14 cellular contexts compared by ENCODE assay signal in genomic region chr12:12088147-12088546, GRCh38. TPM values are rescaled to one million over a fixed set of nuclear protein-coding genes. Genes with fewer than 3 reads are reported as not detected.
DNase-seq lines count a peak whose midpoint lies in the region; ATAC-seq and TF ChIP-seq lines count a peak whose summit lies in the region.
"Had no signal": no experiment of that assay in that cellular context is flagged by ENCODE, and none has a peak within 500 bp of the region (broad histone marks: within the 10 kb centered on the region; RNA-seq: fewer than 3 reads in every experiment).

No MANE protein-coding gene starts in this region.

- H3K27me3 ChIP-seq in H9 (ENCODE audit: insufficient read depth, low read length) (no peaks in the 10 kb centered on the region), endodermal cell (ENCODE audit: control insufficient read depth, insufficient read depth, low read length, poor library complexity, severe bottlenecking) (no peaks in the 10 kb centered on the region), right cardiac atrium (ENCODE audit: control insufficient read depth, insufficient read depth) (no peaks in the 10 kb centered on the region), left ventricle myocardium inferior (ENCODE audit: low read depth) (peaks cover 9% of the 10 kb centered on the region)
- H3K27me3 ChIP-seq: BE2C had no signal

- no peak overlapping the region for H2BK15ac ChIP-seq in H9 (ENCODE audit: low read depth, low read length)

- H2BK20ac ChIP-seq in H9 (ENCODE audit: low read depth, low read length, poor library complexity, severe bottlenecking), result no peak overlapping the region

- H3K36me3 Mint-ChIP-seq in H9 (ENCODE audit: insufficient read depth in 1 of 3, low read depth in 3 of 3), result peaks cover 0 to 2% (median 0%) of the 10 kb centered on the region in 3 experiments; a peak in 1 of 7 replicates
- H3K36me3 Mint-ChIP-seq in endodermal cell (ENCODE audit: low read depth), result peaks cover 19% of the 10 kb centered on the region
- H3K36me3 Mint-ChIP-seq in osteocyte (ENCODE audit: unreplicated experiment), result peaks cover 1% of the 10 kb centered on the region
- H3K36me3 Mint-ChIP-seq: CD4-positive, alpha-beta memory T cell had no signal

- TF ChIP-seq CTCF in H9 (conservative IDR thresholded peaks at IDR 0.05) (no peak), endodermal cell (conservative IDR thresholded peaks at IDR 0.05) (no peak), osteocyte (IDR thresholded peaks at IDR 0.05) (no peak), left ventricle myocardium inferior (IDR thresholded peaks at IDR 0.05; ENCODE audit: borderline replicate concordance) (no peak)

- peak; percentile 20 for DNase-seq in H9
- peak; percentile 80 for DNase-seq in NCI-H526 treated with DMSO at 0.1 percent for 48 hours (lab: John Stamatoyannopoulos, UW)
- DNase-seq in endodermal cell, result peak; percentile 41
- peak; percentile 68 for DNase-seq in osteocyte (ENCODE audit: extremely low spot score, unreplicated experiment)
- DNase-seq in GM19240 (ENCODE audit: insufficient read length, low spot score), result no peak
- no peak for DNase-seq in right cardiac atrium
- no peak for DNase-seq in left ventricle myocardium inferior
- no peak for DNase-seq in AML-193 (lab: John Stamatoyannopoulos, UW)
- DNase-seq: BE2C; CD4-positive, alpha-beta memory T cell; DMS53; GF-D8 had no signal

- H3K4me1 Mint-ChIP-seq in H9, result peaks cover 30 to 36% of the 10 kb centered on the region in 2 experiments
- peaks cover 19% of the 10 kb centered on the region for H3K4me1 Mint-ChIP-seq in endodermal cell
- peaks cover 40% of the 10 kb centered on the region for H3K4me1 Mint-ChIP-seq in osteocyte (ENCODE audit: unreplicated experiment)
- H3K4me1 Mint-ChIP-seq: CD4-positive, alpha-beta memory T cell had no signal

- H3K36me3 ChIP-seq in endodermal cell (ENCODE audit: control insufficient read depth, insufficient read depth, low read length), result no peaks in the 10 kb centered on the region
- H3K36me3 ChIP-seq in left ventricle myocardium inferior, result no peaks in the 10 kb centered on the region
- H3K36me3 ChIP-seq: BE2C had no signal

- no peak overlapping the region for H2BK120ac ChIP-seq in H9 (ENCODE audit: low read depth, low read length, poor library complexity, severe bottlenecking)

- no peak for ATAC-seq in right cardiac atrium
- ATAC-seq: K562 had no signal

- H3K23ac ChIP-seq in H9 (ENCODE audit: insufficient read length, low read depth, low read length), result no peak overlapping the region

- H3K4me1 ChIP-seq in H9 (ENCODE audit: insufficient read depth, low read length) (peaks cover 10% of the 10 kb centered on the region; the same call in 1 of the 2 replicates), endodermal cell (ENCODE audit: control insufficient read depth, insufficient read depth, low read length) (no peaks in the 10 kb centered on the region), right cardiac atrium (ENCODE audit: control insufficient read depth, insufficient read depth, low read length) (no peaks in the 10 kb centered on the region), left ventricle myocardium inferior (peaks cover 4% of the 10 kb centered on the region)

- H2AFZ ChIP-seq in H9 (ENCODE audit: low read length), result no peak overlapping the region

- WGBS in H9 (ENCODE audit: extremely low coverage, insufficient read length, low lambda C conversion rate), result no CpG with 5 or more reads among the region's 10 CpGs
- WGBS in endodermal cell (ENCODE audit: insufficient coverage in 1 of 2, insufficient read length in 1 of 2), 2 experiments, result 78 to 93% methylated on average over 7 to 10 of the region's 10 CpGs
- 93% methylated on average over 10 of the region's 10 CpGs for WGBS in right cardiac atrium

- H4K5ac ChIP-seq in H9 (ENCODE audit: insufficient read length, low read depth, low read length), result no peak overlapping the region

- H2BK12ac ChIP-seq in H9 (ENCODE audit: insufficient read length, low read depth, low read length), result peak overlapping the region; percentile 4

- H3T11ph ChIP-seq in H9 (ENCODE audit: low read length), result no peak overlapping the region

- no peaks in the 10 kb centered on the region for H3K9me3 Mint-ChIP-seq in H9
- H3K9me3 Mint-ChIP-seq in endodermal cell, result no peaks in the 10 kb centered on the region
- H3K9me3 Mint-ChIP-seq in osteocyte (ENCODE audit: unreplicated experiment), result no peaks in the 10 kb centered on the region
- H3K9me3 Mint-ChIP-seq: CD4-positive, alpha-beta memory T cell had no signal

- H3K27ac Mint-ChIP-seq in H9 (peak overlapping the region in 2 of 3 experiments; percentile 29; a peak in 2 of 7 replicates), endodermal cell (no peak overlapping the region), osteocyte (ENCODE audit: unreplicated experiment) (no peak overlapping the region)

- intact Hi-C loops in right cardiac atrium (cut with DNase I), result no loop called here
- intact Hi-C loops in left ventricle myocardium inferior (cut with micrococcal nuclease), result no loop called here

- H3K27me3 Mint-ChIP-seq in H9 (ENCODE audit: low read depth) (no peaks in the 10 kb centered on the region), endodermal cell (ENCODE audit: insufficient read depth) (no peaks in the 10 kb centered on the region), osteocyte (ENCODE audit: unreplicated experiment) (no peaks in the 10 kb centered on the region)

- H3K4me2 ChIP-seq in H9 (ENCODE audit: insufficient read depth, insufficient read length, low read length), result no peak overlapping the region

- no peak overlapping the region for H3K14ac ChIP-seq in H9 (ENCODE audit: insufficient read depth, low read length)

- no peak overlapping the region for H3K4ac ChIP-seq in H9 (ENCODE audit: low read depth, low read length)

- H3K9ac ChIP-seq in H9 (ENCODE audit: extremely low read depth, insufficient read length, low read length) (no peak overlapping the region), endodermal cell (ENCODE audit: extremely low read depth, low read length, poor library complexity, severe bottlenecking) (no peak overlapping the region)

- no peaks in the 10 kb centered on the region for H3K79me1 ChIP-seq in H9 (ENCODE audit: insufficient read depth, low read depth, low read length, poor library complexity, severe bottlenecking)

- H3K56ac ChIP-seq in H9 (ENCODE audit: insufficient read length, low read depth, low read length), result no peak overlapping the region

- H4K8ac ChIP-seq in H9 (replicated peaks; ENCODE audit: insufficient read length, low read depth, low read length), result no peak overlapping the region

- no peaks in the 10 kb centered on the region for H4K20me1 ChIP-seq in H9 (ENCODE audit: control insufficient read depth, insufficient read depth, insufficient read length)

- no peak overlapping the region for H3K4me3 Mint-ChIP-seq in H9
- no peak overlapping the region for H3K4me3 Mint-ChIP-seq in endodermal cell
- no peak overlapping the region for H3K4me3 Mint-ChIP-seq in osteocyte (ENCODE audit: unreplicated experiment)
- H3K4me3 Mint-ChIP-seq: CD4-positive, alpha-beta memory T cell had no signal

- H3K27ac ChIP-seq in H9 (ENCODE audit: insufficient read length, low read depth, low read length) (no peak overlapping the region), endodermal cell (ENCODE audit: low read depth, low read length) (no peak overlapping the region), right cardiac atrium (ENCODE audit: low read length) (no peak overlapping the region), left ventricle myocardium inferior (replicated peaks) (no peak overlapping the region)
- H3K27ac ChIP-seq: C4-2B had no signal

- H3K4me3 ChIP-seq in endodermal cell (ENCODE audit: low read length), result no peak overlapping the region
- no peak overlapping the region for H3K4me3 ChIP-seq in right cardiac atrium (ENCODE audit: low read length)
- H3K4me3 ChIP-seq in left ventricle myocardium inferior, result no peak overlapping the region
- H3K4me3 ChIP-seq: K562 had no signal

- no peaks in the 10 kb centered on the region for H3K79me2 ChIP-seq in H9 (ENCODE audit: insufficient read depth, low read length)

- no peaks in the 10 kb centered on the region for H3K23me2 ChIP-seq in H9 (ENCODE audit: insufficient read length, low read depth, low read length, poor library complexity, severe bottlenecking)

- H3K18ac ChIP-seq in H9 (ENCODE audit: insufficient read length, low read depth, low read length), result no peak overlapping the region

- H2AK5ac ChIP-seq in H9 (ENCODE audit: insufficient read length, low read length), result no peak overlapping the region

- H3K9me3 ChIP-seq in H9 (ENCODE audit: control insufficient read depth, low read depth, low read length) (no peaks in the 10 kb centered on the region), endodermal cell (ENCODE audit: control insufficient read depth, low read length) (no peaks in the 10 kb centered on the region), right cardiac atrium (ENCODE audit: control insufficient read depth, low read length) (no peaks in the 10 kb centered on the region), left ventricle myocardium inferior (replicated peaks) (no peaks in the 10 kb centered on the region)
- H3K9me3 ChIP-seq: BE2C had no signal

- no peak overlapping the region for H4K91ac ChIP-seq in H9 (ENCODE audit: insufficient read length, low read depth, low read length)

- no peak overlapping the region for H2BK5ac ChIP-seq in H9 (ENCODE audit: insufficient read length, low read length)

RNA-seq across cellular contexts. Expression of gene BCL2L14, which starts 17.4 kb away (rescaled TPM):
- 0.28 and 0.42 TPM in 2 replicates for total RNA-seq in H9 (2021)
- 10 to 100 TPM in 1 of 2 donors, 1 to 10 TPM in 1; 4.4 to 10.5 TPM for total RNA-seq in endodermal cell
- polyA plus RNA-seq in endodermal cell (2013, experiment 1 of 2), result 0.39 TPM
- polyA plus RNA-seq in endodermal cell (2013, experiment 2 of 2), result 0.33 TPM
- not detected in 2 replicates for total RNA-seq in osteocyte
- not detected for total RNA-seq in right cardiac atrium
- not detected for polyA plus RNA-seq in right cardiac atrium
- total RNA-seq in left ventricle myocardium inferior, result not detected
- total RNA-seq: K562 had no signal
- polyA plus RNA-seq: K562 had no signal

Comparison
In these comparisons a context has a peak if more than half of its experiments do, and no peak if none do; other contexts are left out.
1. DNase-seq: peak in H9 (single experiment), NCI-H526 treated with DMSO at 0.1 percent for 48 hours (single experiment), endodermal cell (single experiment) and osteocyte (single experiment); none in GM19240 (single experiment), right cardiac atrium (0 of 3), left ventricle myocardium inferior (single experiment) and AML-193 (0 of 2).
2. H3K27ac Mint-ChIP-seq: peak in H9 (2 of 3); none in endodermal cell (single experiment) and osteocyte (single experiment).